In the genomic region with DNA sequence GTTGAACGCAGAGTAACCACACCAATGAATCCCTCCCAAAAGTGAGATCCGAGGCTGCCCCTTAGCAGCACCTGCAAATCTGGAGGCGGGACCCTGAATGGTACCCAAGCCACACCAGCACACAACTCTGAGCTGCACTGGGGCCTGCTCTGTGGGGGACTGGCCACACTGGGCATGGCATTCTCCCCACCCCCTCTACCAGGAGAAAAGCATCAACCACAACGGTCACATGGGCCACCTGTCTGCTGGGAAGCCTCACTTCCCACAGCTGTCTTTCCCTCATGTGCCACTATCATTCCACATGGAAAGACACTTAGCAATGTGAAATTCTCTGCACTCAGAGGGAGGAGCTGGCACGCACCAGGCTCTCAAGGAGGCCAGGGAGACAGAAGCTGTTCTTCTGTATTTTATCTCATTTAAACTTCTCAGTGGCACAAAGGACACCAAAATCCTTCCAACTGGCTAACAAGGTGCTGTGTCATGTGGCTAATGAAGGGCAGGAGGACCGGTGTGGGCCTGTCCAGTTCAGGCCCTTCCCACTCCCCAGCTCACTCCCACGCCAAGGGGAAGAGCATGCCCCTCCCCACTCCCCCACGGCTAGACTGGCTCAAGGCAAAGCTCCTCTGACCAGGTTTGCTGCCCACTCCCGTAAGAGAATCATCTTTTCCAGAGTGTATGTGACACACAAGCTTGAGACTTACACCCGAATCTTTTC, we compare ENCODE assay signal across 2 cellular contexts.
TF ChIP-seq lines count a peak whose summit lies in the region.

No MANE protein-coding gene starts in this region.

TF ChIP-seq in IMR-90, 13 proteins besides CTCF, POLR2A, EP300 and RAD21:
- TF ChIP-seq, protein P1, sequence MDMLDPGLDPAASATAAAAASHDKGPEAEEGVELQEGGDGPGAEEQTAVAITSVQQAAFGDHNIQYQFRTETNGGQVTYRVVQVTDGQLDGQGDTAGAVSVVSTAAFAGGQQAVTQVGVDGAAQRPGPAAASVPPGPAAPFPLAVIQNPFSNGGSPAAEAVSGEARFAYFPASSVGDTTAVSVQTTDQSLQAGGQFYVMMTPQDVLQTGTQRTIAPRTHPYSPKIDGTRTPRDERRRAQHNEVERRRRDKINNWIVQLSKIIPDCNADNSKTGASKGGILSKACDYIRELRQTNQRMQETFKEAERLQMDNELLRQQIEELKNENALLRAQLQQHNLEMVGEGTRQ (IDR thresholded peaks at IDR 0.05; ENCODE audit: low read depth, low read length), result no peak
- no peak for TF ChIP-seq MXI1 (IDR thresholded peaks at IDR 0.05; ENCODE audit: borderline replicate concordance, low read depth, low read length)
- TF ChIP-seq CEBPB (IDR thresholded peaks at IDR 0.05; ENCODE audit: low read depth, low read length), result no peak
- no peak for TF ChIP-seq SMC3 (IDR thresholded peaks at IDR 0.05; ENCODE audit: low read depth, low read length)
- no peak for TF ChIP-seq MAZ (IDR thresholded peaks at IDR 0.05; ENCODE audit: borderline replicate concordance, low read depth, low read length)
- no peak for TF ChIP-seq CHD1 (IDR thresholded peaks at IDR 0.05; ENCODE audit: low read depth, low read length)
- no peak for TF ChIP-seq FOS (IDR thresholded peaks at IDR 0.05; ENCODE audit: low read depth, low read length)
- TF ChIP-seq MAFK (IDR thresholded peaks at IDR 0.05; ENCODE audit: low read depth, low read length), result no peak

TF ChIP-seq in K562, 482 proteins besides CTCF, POLR2A, EP300 and RAD21:
- TF ChIP-seq ZNF780A (CRISPR knock-in tag; IDR thresholded peaks at IDR 0.05) (no peak), NFE2 (IDR thresholded peaks at IDR 0.05; ENCODE audit: low read depth) (peak; percentile 54; the same call in 1 of the 2 replicates), CREM (IDR thresholded peaks at IDR 0.05; ENCODE audit: low read depth) (0 out of 2 replicates have a peak, but pooled peaks have one; percentile 6), CREB1 (IDR thresholded peaks at IDR 0.05) (no peak), CREB1 (CRISPR knock-in tag; IDR thresholded peaks at IDR 0.05) (no peak), EGR1 (conservative IDR thresholded peaks at IDR 0.05) (peak; percentile 80), PHF21A (IDR thresholded peaks at IDR 0.05; ENCODE audit: borderline replicate concordance, low read depth) (no peak), NFATC3 (IDR thresholded peaks at IDR 0.05) (no peak), KLF16 (IDR thresholded peaks at IDR 0.05) (0 out of 2 replicates have a peak, but pooled peaks have one; percentile 18), PHF8 (IDR thresholded peaks at IDR 0.05; ENCODE audit: borderline replicate concordance, low read length) (no peak), C11orf30 (IDR thresholded peaks at IDR 0.05; ENCODE audit: low read depth) (0 out of 2 replicates have a peak, but pooled peaks have one; percentile 25), POLR2G (IDR thresholded peaks at IDR 0.05; ENCODE audit: low read depth, low read length) (0 out of 2 replicates have a peak, but pooled peaks have one; percentile 17), CHD4 (IDR thresholded peaks at IDR 0.05; ENCODE audit: insufficient read depth, insufficient replicate concordance, low read depth, low read length, poor library complexity, severe bottlenecking) (no peak), DDX20 (tag; IDR thresholded peaks at IDR 0.05; ENCODE audit: low read depth) (no peak)
- TF ChIP-seq, protein P2, sequence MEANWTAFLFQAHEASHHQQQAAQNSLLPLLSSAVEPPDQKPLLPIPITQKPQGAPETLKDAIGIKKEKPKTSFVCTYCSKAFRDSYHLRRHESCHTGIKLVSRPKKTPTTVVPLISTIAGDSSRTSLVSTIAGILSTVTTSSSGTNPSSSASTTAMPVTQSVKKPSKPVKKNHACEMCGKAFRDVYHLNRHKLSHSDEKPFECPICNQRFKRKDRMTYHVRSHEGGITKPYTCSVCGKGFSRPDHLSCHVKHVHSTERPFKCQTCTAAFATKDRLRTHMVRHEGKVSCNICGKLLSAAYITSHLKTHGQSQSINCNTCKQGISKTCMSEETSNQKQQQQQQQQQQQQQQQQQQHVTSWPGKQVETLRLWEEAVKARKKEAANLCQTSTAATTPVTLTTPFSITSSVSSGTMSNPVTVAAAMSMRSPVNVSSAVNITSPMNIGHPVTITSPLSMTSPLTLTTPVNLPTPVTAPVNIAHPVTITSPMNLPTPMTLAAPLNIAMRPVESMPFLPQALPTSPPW (CRISPR knock-in tag; IDR thresholded peaks at IDR 0.05), result peak; percentile 75
